In the genomic region with DNA sequence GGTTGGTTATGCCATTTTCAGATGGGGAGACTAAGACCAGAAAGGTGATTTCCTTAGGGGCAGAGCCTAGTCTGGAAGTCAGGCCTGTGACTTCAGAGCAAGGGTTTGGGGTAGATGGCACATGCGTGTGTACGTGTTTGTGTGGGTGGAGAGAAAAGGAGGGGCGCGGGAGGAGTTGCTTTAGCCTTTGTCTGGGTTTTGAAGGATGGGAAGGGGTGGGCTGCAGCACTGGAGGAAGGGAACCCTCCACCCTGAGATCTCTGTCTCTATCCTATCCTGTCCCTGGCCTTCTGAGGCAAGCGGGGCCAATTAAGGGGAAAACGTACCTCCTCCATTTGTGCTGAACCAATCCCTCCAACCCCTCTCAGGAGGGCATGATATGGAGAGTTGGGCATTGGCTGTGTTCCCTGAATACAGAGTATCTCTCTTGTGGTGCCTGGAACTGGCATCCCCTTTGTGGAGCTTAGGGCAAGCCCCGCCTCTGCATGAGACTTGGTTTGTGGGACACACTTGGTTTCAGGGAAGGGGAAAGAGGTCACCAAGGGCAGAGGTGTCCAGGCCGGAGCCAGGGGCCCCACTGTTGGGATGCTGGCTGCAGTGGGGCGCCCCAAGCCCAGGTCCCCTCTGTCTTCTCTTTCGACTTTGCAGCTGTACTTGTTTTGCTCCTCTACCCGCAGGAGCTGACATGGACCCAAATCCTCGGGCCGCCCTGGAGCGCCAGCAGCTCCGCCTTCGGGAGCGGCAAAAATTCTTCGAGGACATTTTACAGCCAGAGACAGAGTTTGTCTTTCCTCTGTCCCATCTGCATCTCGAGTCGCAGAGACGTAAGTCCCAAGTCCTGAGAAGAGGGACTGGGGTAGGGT, we compare ENCODE assay signal across 8 cellular contexts. TPM values are rescaled to one million over a fixed set of nuclear protein-coding genes. Genes with fewer than 3 reads are reported as not detected.
DNase-seq lines count a peak whose midpoint lies in the region; ATAC-seq and TF ChIP-seq lines count a peak whose summit lies in the region.

Gene DBNDD2 (plus strand): TSS at position 507 of the 863 bp plus-strand sequence. CDS start 179 bp downstream, at position 686.

- H3K4me3 ChIP-seq in osteoblast (ENCODE audit: insufficient read depth, low read length) = peak within 1 kb of the TSS; percentile 82

- no peak within 1 kb of the TSS for H3K27ac Mint-ChIP-seq in activated T-helper 2 cell treated with anti-CD3 and anti-CD28 coated beads, Interferon-gamma antibody, Interleukin-2, Interleukin-4, amounts not matched to agents 10 μg/mL and 5 μg/mL and 100 μg/mL, durations not matched to agents 14 hours and 24 hours and 36 hours

- H3K27ac ChIP-seq in osteoblast (ENCODE audit: low read depth, low read length) = peak within 1 kb of the TSS; percentile 76

- DNase-seq in GM20000 (ENCODE audit: low spot score) (peak; percentile 33), head of caudate nucleus (peak; percentile 64 to 94 (median 86)), osteoblast (ENCODE audit: insufficient read length, low spot score, missing footprints) (peak; percentile 66), ACHN (no peak), COLO668 (lab: John Stamatoyannopoulos, UW; ENCODE audit: unreplicated experiment) (no peak)
- no peak for DNase-seq in activated T-helper 2 cell treated with anti-CD3 and anti-CD28 coated beads, Interferon-gamma antibody, Interleukin-2, Interleukin-4, amounts not matched to agents 10 μg/mL and 5 μg/mL and 100 μg/mL, durations not matched to agents 14 hours and 24 hours and 36 hours (ENCODE audit: low spot score)
- DNase-seq in stimulated activated CD8-positive, alpha-beta memory T cell treated with anti-CD3 and anti-CD28 coated beads, Interleukin-4, amount 100 ng/mL, for 48 hours = no peak

- peaks cover 16% of the 10 kb centered on the region for H3K4me1 Mint-ChIP-seq in activated T-helper 2 cell treated with anti-CD3 and anti-CD28 coated beads, Interferon-gamma antibody, Interleukin-2, Interleukin-4, amounts not matched to agents 10 μg/mL and 5 μg/mL and 100 μg/mL, durations not matched to agents 14 hours and 24 hours and 36 hours (ENCODE audit: low read depth)

- peak within 1 kb of the TSS; percentile 77 for H3K4me3 Mint-ChIP-seq in activated T-helper 2 cell treated with anti-CD3 and anti-CD28 coated beads, Interferon-gamma antibody, Interleukin-2, Interleukin-4, amounts not matched to agents 10 μg/mL and 5 μg/mL and 100 μg/mL, durations not matched to agents 14 hours and 24 hours and 36 hours (ENCODE audit: low read depth)

- peak within 1 kb of the TSS; percentile 48 for H2AFZ ChIP-seq in osteoblast (ENCODE audit: low read length)

- peaks cover 5% of the 10 kb centered on the region for H4K20me1 ChIP-seq in osteoblast (ENCODE audit: insufficient read depth, low read length)

- in situ Hi-C loops in ACHN (cut with HindIII; ENCODE audit: low pct_ligation_motif_present, low pct_unique_long_range_greater_than_20kb, low sequenced_read_pairs) = no loop called here

- peaks cover 12% of the 10 kb centered on the region for H3K4me1 ChIP-seq in osteoblast (ENCODE audit: insufficient read depth, low read length)

- H3K9me3 Mint-ChIP-seq in activated T-helper 2 cell treated with anti-CD3 and anti-CD28 coated beads, Interferon-gamma antibody, Interleukin-2, Interleukin-4, amounts not matched to agents 10 μg/mL and 5 μg/mL and 100 μg/mL, durations not matched to agents 14 hours and 24 hours and 36 hours = no peaks in the 10 kb centered on the region

- H3K27me3 ChIP-seq in osteoblast (ENCODE audit: insufficient read depth, low read length) = no peaks in the 10 kb centered on the region

- intact Hi-C loops in activated T-helper 2 cell treated with anti-CD3 and anti-CD28 coated beads, Interferon-gamma antibody, Interleukin-2, Interleukin-4, amounts not matched to agents 10 μg/mL and 5 μg/mL and 100 μg/mL, durations not matched to agents 14 hours and 24 hours and 36 hours (cut with micrococcal nuclease) = no loop called here
- intact Hi-C loops in head of caudate nucleus (cut with DNase I) = loop anchor here (2.0 to 5.0 kb wide), 2 partner anchors 25 to 36 kb away; no protein-coding TSS in a partner anchor

- H3K36me3 ChIP-seq in osteoblast (ENCODE audit: insufficient read depth, low read length) = no peaks in the 10 kb centered on the region

- ATAC-seq in GM21360 (IDR thresholded peaks at IDR 0.05; ENCODE audit: unreplicated experiment) = no peak

- H3K79me2 ChIP-seq in osteoblast (ENCODE audit: insufficient read depth, low read length) = peaks cover 3% of the 10 kb centered on the region

- H3K27me3 Mint-ChIP-seq in activated T-helper 2 cell treated with anti-CD3 and anti-CD28 coated beads, Interferon-gamma antibody, Interleukin-2, Interleukin-4, amounts not matched to agents 10 μg/mL and 5 μg/mL and 100 μg/mL, durations not matched to agents 14 hours and 24 hours and 36 hours (ENCODE audit: low read depth) = peaks cover 13% of the 10 kb centered on the region

- TF ChIP-seq CTCF in GM20000 (IDR thresholded peaks at IDR 0.05; ENCODE audit: extremely low read depth, missing control alignments) = no peak
- TF ChIP-seq CTCF in osteoblast (IDR thresholded peaks at IDR 0.05; ENCODE audit: extremely low read depth, low read depth, low read length) = no peak

- H3K36me3 Mint-ChIP-seq in activated T-helper 2 cell treated with anti-CD3 and anti-CD28 coated beads, Interferon-gamma antibody, Interleukin-2, Interleukin-4, amounts not matched to agents 10 μg/mL and 5 μg/mL and 100 μg/mL, durations not matched to agents 14 hours and 24 hours and 36 hours (ENCODE audit: low read depth) = no peaks in the 10 kb centered on the region

- H3K4me2 ChIP-seq in osteoblast (ENCODE audit: insufficient read depth, low read length) = peak within 1 kb of the TSS; percentile 93

- no peaks in the 10 kb centered on the region for H3K9me3 ChIP-seq in osteoblast (ENCODE audit: low read depth, low read length)

RNA-seq across cellular contexts. Expression of gene DBNDD2, which starts in this region (rescaled TPM):
- total RNA-seq in activated T-helper 2 cell treated with anti-CD3 and anti-CD28 coated beads, Interferon-gamma antibody, Interleukin-2, Interleukin-4, amounts not matched to agents 10 μg/mL and 5 μg/mL and 100 μg/mL, durations not matched to agents 14 hours and 24 hours and 36 hours = 12.3 and 12.8 TPM in 2 replicates
- 8.7 and 13.0 TPM in 2 replicates for total RNA-seq in osteoblast

Comparison
In these comparisons a context has a peak if more than half of its experiments do, and no peak if none do; other contexts are left out.
1. DNase-seq: peak in GM20000 (single experiment), head of caudate nucleus (42 of 42) and osteoblast (single experiment); none in activated T-helper 2 cell treated with anti-CD3 and anti-CD28 coated beads, Interferon-gamma antibody, Interleukin-2, Interleukin-4, amounts not matched to agents 10 μg/mL and 5 μg/mL and 100 μg/mL, durations not matched to agents 14 hours and 24 hours and 36 hours (single experiment), ACHN (single experiment), COLO668 (single experiment) and stimulated activated CD8-positive, alpha-beta memory T cell treated with anti-CD3 and anti-CD28 coated beads, Interleukin-4, amount 100 ng/mL, for 48 hours (single experiment).